Comparison of ENCODE assay signal across 8 cellular contexts in genomic region chr4:41214158-41215146, GRCh38. TPM values are rescaled to one million over a fixed set of nuclear protein-coding genes. Genes with fewer than 3 reads are reported as not detected.
DNase-seq lines count a peak whose midpoint lies in the region; ATAC-seq and TF ChIP-seq lines count a peak whose summit lies in the region.

Gene APBB2 (minus strand): TSS chr4:41214542. CDS start chr4:41033254, 181,288 bp downstream.

- TF ChIP-seq CTCF in Calu3 (IDR thresholded peaks at IDR 0.05; ENCODE audit: unreplicated experiment) (peak; percentile 44), esophagus muscularis mucosa (IDR thresholded peaks at IDR 0.05) (peak; percentile 58 to 92 (median 91))

- TF ChIP-seq EP300 in esophagus muscularis mucosa (IDR thresholded peaks at IDR 0.05): no peak

- no peaks in the 10 kb centered on the region for H3K9me3 ChIP-seq in esophagus muscularis mucosa
- no peaks in the 10 kb centered on the region for H3K9me3 ChIP-seq in mucosa of rectum (ENCODE audit: control insufficient read depth in 2 of 2, low read length in 2 of 2)
- no peaks in the 10 kb centered on the region for H3K9me3 ChIP-seq in stomach smooth muscle (ENCODE audit: control insufficient read depth in 2 of 2, low read length in 2 of 2)

- H3K4me1 Mint-ChIP-seq in Calu3 (ENCODE audit: low read depth, unreplicated experiment): no peaks in the 10 kb centered on the region

- no peaks in the 10 kb centered on the region for H3K36me3 ChIP-seq in esophagus muscularis mucosa
- H3K36me3 ChIP-seq in mucosa of rectum (ENCODE audit: control insufficient read depth in 2 of 2, insufficient read depth in 2 of 2, low read length in 2 of 2): no peaks in the 10 kb centered on the region
- no peaks in the 10 kb centered on the region for H3K36me3 ChIP-seq in stomach smooth muscle (ENCODE audit: control insufficient read depth in 2 of 2, insufficient read depth in 2 of 2, low read length in 2 of 2)

- WGBS in esophagus muscularis mucosa: 11% methylated on average over 17 of the region's 75 CpGs

- H3K36me3 Mint-ChIP-seq in Calu3 (ENCODE audit: insufficient read depth, unreplicated experiment): peaks cover 31% of the 10 kb centered on the region

- peak; percentile 25 for TF ChIP-seq POLR2A in esophagus muscularis mucosa (IDR thresholded peaks at IDR 0.05; ENCODE audit: low read depth)

- no TSS peak for BruUV-seq in Calu3 (replicated peaks; lab: Mats Ljungman, UMichigan)

- DNase-seq in Calu3 (peak; percentile 91), NCI-H526 treated with DMSO at 0.1 percent for 48 hours (lab: John Stamatoyannopoulos, UW) (peak; percentile 95), esophagus muscularis mucosa (ENCODE audit: extremely low spot score) (peak; percentile 97)
- peak; percentile 80 for DNase-seq in activated CD8-positive, alpha-beta memory T cell treated with anti-CD3 and anti-CD28 coated beads, Interleukin-2, amount 50 U/mL, for 48 hours

- H3K9ac ChIP-seq in mucosa of rectum (ENCODE audit: low read depth in 1 of 2, low read length in 2 of 2) (peak within 1 kb of the TSS; percentile 63 to 76), stomach smooth muscle (ENCODE audit: low read length in 2 of 2) (peak within 1 kb of the TSS; percentile 66 to 72)

- intact Hi-C loops in Calu3 (cut with micrococcal nuclease; ENCODE audit: unreplicated experiment): no loop called here
- intact Hi-C loops in esophagus muscularis mucosa (cut with DNase I): loop anchor here (1.0 to 5.0 kb wide), 3 partner anchors 147 to 287 kb away; no protein-coding TSS in a partner anchor

- no peaks in the 10 kb centered on the region for H3K27me3 Mint-ChIP-seq in Calu3 (ENCODE audit: unreplicated experiment)

- H3K4me3 Mint-ChIP-seq in Calu3 (ENCODE audit: low read depth, unreplicated experiment): peak within 1 kb of the TSS; percentile 71

- no peaks in the 10 kb centered on the region for H3K27me3 ChIP-seq in esophagus muscularis mucosa
- no peaks in the 10 kb centered on the region for H3K27me3 ChIP-seq in mucosa of rectum (ENCODE audit: control insufficient read depth in 2 of 2, insufficient read depth in 2 of 2, low read length in 2 of 2)
- no peaks in the 10 kb centered on the region for H3K27me3 ChIP-seq in stomach smooth muscle (ENCODE audit: control insufficient read depth in 1 of 2, insufficient read depth in 2 of 2, low read length in 2 of 2)

- H3K4me1 ChIP-seq in esophagus muscularis mucosa: peaks cover 20 to 58% (median 45%) of the 10 kb centered on the region in 4 donors
- H3K4me1 ChIP-seq in mucosa of rectum (ENCODE audit: control insufficient read depth in 2 of 2, insufficient read depth in 2 of 2, low read length in 2 of 2): peaks cover 16 to 21% of the 10 kb centered on the region in 2 donors
- peaks cover 16% of the 10 kb centered on the region for H3K4me1 ChIP-seq in stomach smooth muscle (ENCODE audit: control insufficient read depth, insufficient read depth, low read length)

- CTCF ChIA-PET in Calu3 (lab: Charles Lee): interaction anchor here (0.6 to 2.4 kb wide), 14 partner anchors 9 to 464 kb away, joined by 3 to 28 read pairs (median 4); no protein-coding TSS in a partner anchor

- H3K27ac Mint-ChIP-seq in Calu3 (ENCODE audit: unreplicated experiment): peak within 1 kb of the TSS; percentile 97

- H3K4me3 ChIP-seq in esophagus muscularis mucosa (peak within 1 kb of the TSS; percentile 89 to 96 (median 93)), mucosa of rectum (ENCODE audit: low read length in 2 of 2) (peak within 1 kb of the TSS; percentile 79 to 90), stomach smooth muscle (ENCODE audit: low read length in 2 of 2) (peak within 1 kb of the TSS; percentile 90 to 92)

- H3K9me3 Mint-ChIP-seq in Calu3 (ENCODE audit: low read depth, unreplicated experiment): no peaks in the 10 kb centered on the region

- ATAC-seq in GM19452 (IDR thresholded peaks at IDR 0.05; ENCODE audit: unreplicated experiment) (peak; percentile 47), HG03558 (IDR thresholded peaks at IDR 0.05; ENCODE audit: extremely low read depth, unreplicated experiment) (peak; percentile 29)

- H3K27ac ChIP-seq in esophagus muscularis mucosa (replicated peaks in 1 of 4) (peak within 1 kb of the TSS; percentile 86 to 93 (median 90)), mucosa of rectum (ENCODE audit: low read depth in 2 of 2, low read length in 2 of 2) (peak within 1 kb of the TSS; percentile 79 to 80), stomach smooth muscle (ENCODE audit: low read length) (peak within 1 kb of the TSS; percentile 18)

RNA-seq across cellular contexts. Expression of gene APBB2, which starts in this region (rescaled TPM):
- total RNA-seq in Calu3 (2022) (15.5 and 17.7 TPM in 2 replicates), esophagus muscularis mucosa (10 to 100 TPM; 51.7 to 75.9 (median 71.1) TPM)

Comparison
In these comparisons a context has a peak if more than half of its experiments do, and no peak if none do; other contexts are left out.
1. Peak in every context shown above with its lines: DNase-seq, ATAC-seq, H3K4me3 ChIP-seq and H3K27ac ChIP-seq.
2. H3K27ac ChIP-seq: peak in every context shown above with its lines; median percentile 90 in esophagus muscularis mucosa; 80 in mucosa of rectum; 18 in stomach smooth muscle.